ENCODE assay signal across 8 cellular contexts in genomic region chr17:78865682-78866390, GRCh38. TPM values are rescaled to one million over a fixed set of nuclear protein-coding genes. Genes with fewer than 3 reads are reported as not detected.
A peak's percentile ranks its signal among the peaks of the same experiment; 100 is the strongest.
DNase-seq lines count a peak whose midpoint lies in the region; ATAC-seq and TF ChIP-seq lines count a peak whose summit lies in the region.

No MANE protein-coding gene starts in this region.

- peaks cover 3 to 4% of the 10 kb centered on the region in 2 donors for H3K4me1 Mint-ChIP-seq in effector memory CD8-positive, alpha-beta T cell (ENCODE audit: low read depth in 2 of 2)

- peaks cover 6% of the 10 kb centered on the region; the same call in 1 of the 2 replicates for H3K9me3 ChIP-seq in AG04450 (ENCODE audit: control insufficient read depth, insufficient read depth, low read length)

- H3K27ac Mint-ChIP-seq in effector memory CD8-positive, alpha-beta T cell = no peak overlapping the region

- peak; percentile 70 for ATAC-seq in effector memory CD8-positive, alpha-beta T cell (replicated peaks)
- ATAC-seq in GM21447 (IDR thresholded peaks at IDR 0.05; ENCODE audit: unreplicated experiment) = no peak

- H3K9me3 Mint-ChIP-seq in effector memory CD8-positive, alpha-beta T cell = no peaks in the 10 kb centered on the region

- TF ChIP-seq CTCF in AG04450 (IDR thresholded peaks at IDR 0.05; ENCODE audit: low read depth, low read length) = peak; percentile 92

- H3K27ac ChIP-seq in AG04450 (ENCODE audit: low read depth, low read length) = peak overlapping the region; percentile 3

- no peak overlapping the region for H3K4me3 Mint-ChIP-seq in effector memory CD8-positive, alpha-beta T cell

- CTCF ChIA-PET in AG04450 (lab: Charles Lee) = interaction anchor here (0.5 to 3.9 kb wide), 43 partner anchors 8 to 143 kb away, joined by 3 to 30 read pairs (median 4); no protein-coding TSS in a partner anchor

- H3K27me3 Mint-ChIP-seq in effector memory CD8-positive, alpha-beta T cell = peaks cover 27 to 41% of the 10 kb centered on the region in 2 donors

- POLR2A ChIA-PET in AG04450 (lab: Yijun Ruan, JAX) = interaction anchor here (0.5 to 1.6 kb wide), 11 partner anchors 13 to 225 kb away, joined by 3 to 7 read pairs (median 3); partner anchors contain the start of gene USP36

- no peaks in the 10 kb centered on the region for H3K27me3 ChIP-seq in AG04450 (ENCODE audit: control insufficient read depth, insufficient read depth, low read length)

- peaks cover 3% of the 10 kb centered on the region for H3K36me3 Mint-ChIP-seq in effector memory CD8-positive, alpha-beta T cell (ENCODE audit: insufficient read depth)

- DNase-seq in AG04450 (ENCODE audit: low read depth, low spot score) (peak; percentile 63), GOT3 (lab: John Stamatoyannopoulos, UW) (peak; percentile 20), NCI-H774 (lab: John Stamatoyannopoulos, UW) (peak; percentile 83), middle frontal gyrus (ENCODE audit: extremely low spot score, low spot score) (peak; percentile 71)
- DNase-seq in activated CD8-positive, alpha-beta memory T cell treated with anti-CD3 and anti-CD28 coated beads for 1 hour (ENCODE audit: extremely low read depth in 1 of 2, low read depth in 1 of 2) = peak; percentile 21 to 37
- peak; percentile 60 to 66 (median 61) for DNase-seq in effector memory CD8-positive, alpha-beta T cell
- DNase-seq in stimulated activated CD8-positive, alpha-beta memory T cell treated with anti-CD3 and anti-CD28 coated beads, Interleukin-4, amount 100 ng/mL, for 1 hour (ENCODE audit: low read depth in 2 of 2, low spot score in 1 of 2) = peak; percentile 30 to 37

- no peak overlapping the region for H3K4me3 ChIP-seq in AG04450 (ENCODE audit: low read depth, low read length)

RNA-seq across cellular contexts. Expression of gene USP36, which starts 25.2 kb away (rescaled TPM):
- 18.3 and 19.2 TPM in 2 replicates for polyA plus RNA-seq in AG04450 (2011; rRNA removed)
- polyA minus RNA-seq in AG04450 (2011; rRNA and poly(A)+ RNA removed) = 31.4 and 39.2 TPM in 2 replicates

RNA-seq across cellular contexts. Expression of gene CEP295NL, which starts 37.2 kb away (rescaled TPM):
- 0.11 and 0.19 TPM in 2 replicates for polyA plus RNA-seq in AG04450 (2011; rRNA removed)
- 1.5 and 1.8 TPM in 2 replicates for polyA minus RNA-seq in AG04450 (2011; rRNA and poly(A)+ RNA removed)

RNA-seq across cellular contexts. Expression of gene TIMP2, which starts 59.4 kb away (rescaled TPM):
- polyA plus RNA-seq in AG04450 (2011; rRNA removed) = 356 and 387 TPM in 2 replicates
- 165 and 172 TPM in 2 replicates for polyA minus RNA-seq in AG04450 (2011; rRNA and poly(A)+ RNA removed)

Comparison
In these comparisons a context has a peak if more than half of its experiments do, and no peak if none do; other contexts are left out.
1. DNase-seq: peak in every context shown above with its lines; median percentile 83 in NCI-H774; 71 in middle frontal gyrus; 63 in AG04450; 61 in effector memory CD8-positive, alpha-beta T cell; 34 in stimulated activated CD8-positive, alpha-beta memory T cell treated with anti-CD3 and anti-CD28 coated beads, Interleukin-4, amount 100 ng/mL, for 1 hour; 29 in activated CD8-positive, alpha-beta memory T cell treated with anti-CD3 and anti-CD28 coated beads for 1 hour; 20 in GOT3.